In the genomic region with DNA sequence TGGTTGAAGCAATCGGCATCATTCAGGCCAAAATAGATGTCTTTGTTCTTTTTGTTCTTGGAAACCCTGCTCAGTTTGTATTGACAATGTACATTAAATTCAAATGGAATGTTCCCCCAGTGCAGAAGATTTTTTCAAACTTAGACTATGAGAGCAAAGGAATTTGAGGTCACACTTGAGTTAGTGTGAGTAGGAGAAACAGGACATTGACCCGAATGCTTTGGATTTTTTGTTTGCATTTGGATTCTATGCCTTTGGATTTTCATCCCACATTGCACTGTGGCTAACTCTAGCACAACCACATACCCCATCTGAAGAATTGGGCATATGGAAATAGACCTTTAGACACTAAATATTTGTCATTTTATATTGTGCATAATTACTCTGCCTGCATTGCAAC, we compare ENCODE assay signal across 20 cellular contexts.
A peak's percentile ranks its signal among the peaks of the same experiment; 100 is the strongest.
DNase-seq lines count a peak whose midpoint lies in the region; ATAC-seq and TF ChIP-seq lines count a peak whose summit lies in the region.
"Had no signal": no experiment of that assay in that cellular context is flagged by ENCODE, and none has a peak within 500 bp of the region (broad histone marks: within the 10 kb centered on the region; RNA-seq: fewer than 3 reads in every experiment).

No MANE protein-coding gene starts in this region.

- H3K4me1 Mint-ChIP-seq in endodermal cell: peaks cover 26% of the 10 kb centered on the region
- H3K4me1 Mint-ChIP-seq in neural progenitor cell: peaks cover 46% of the 10 kb centered on the region
- no peaks in the 10 kb centered on the region for H3K4me1 Mint-ChIP-seq in activated naive CD4-positive, alpha-beta T cell treated with anti-CD3 and anti-CD28 coated beads for 36 hours (ENCODE audit: low read depth)
- no peaks in the 10 kb centered on the region for H3K4me1 Mint-ChIP-seq in activated CD4-positive, alpha-beta T cell treated with anti-CD3 and anti-CD28 coated beads, Interleukin-2, amount 10 ng/mL, durations not matched to agents 24 days and 14 days
- H3K4me1 Mint-ChIP-seq: B cell had no signal

- H2AFZ ChIP-seq in neural progenitor cell (replicated peaks): no peak overlapping the region

- H3K27me3 Mint-ChIP-seq in endodermal cell (ENCODE audit: insufficient read depth) (no peaks in the 10 kb centered on the region), neural progenitor cell (ENCODE audit: insufficient read depth, low read depth) (no peaks in the 10 kb centered on the region)
- H3K27me3 Mint-ChIP-seq in activated naive CD4-positive, alpha-beta T cell treated with anti-CD3 and anti-CD28 coated beads for 36 hours (ENCODE audit: low read depth): no peaks in the 10 kb centered on the region
- H3K27me3 Mint-ChIP-seq in activated CD4-positive, alpha-beta T cell treated with anti-CD3 and anti-CD28 coated beads, Interleukin-2, amount 10 ng/mL, durations not matched to agents 24 days and 14 days: no peaks in the 10 kb centered on the region
- H3K27me3 Mint-ChIP-seq: B cell had no signal

- no peaks in the 10 kb centered on the region for H3K79me2 ChIP-seq in neural progenitor cell (ENCODE audit: low read depth)

- H3K36me3 Mint-ChIP-seq in endodermal cell (ENCODE audit: low read depth) (peaks cover 18% of the 10 kb centered on the region), neural progenitor cell (no peaks in the 10 kb centered on the region)
- H3K36me3 Mint-ChIP-seq in activated naive CD4-positive, alpha-beta T cell treated with anti-CD3 and anti-CD28 coated beads for 36 hours (ENCODE audit: low read depth): no peaks in the 10 kb centered on the region
- no peaks in the 10 kb centered on the region for H3K36me3 Mint-ChIP-seq in activated CD4-positive, alpha-beta T cell treated with anti-CD3 and anti-CD28 coated beads, Interleukin-2, amount 10 ng/mL, durations not matched to agents 24 days and 14 days (ENCODE audit: low read depth)

- intact Hi-C loops in right lobe of liver (cut with DNase I): no loop called here
- intact Hi-C loops in activated naive CD4-positive, alpha-beta T cell treated with anti-CD3 and anti-CD28 coated beads for 36 hours (cut with micrococcal nuclease): no loop called here
- intact Hi-C loops in activated CD4-positive, alpha-beta T cell treated with anti-CD3 and anti-CD28 coated beads, Interleukin-2, amount 10 ng/mL, durations not matched to agents 24 days and 14 days (cut with micrococcal nuclease): no loop called here

- TF ChIP-seq POLR2A in right lobe of liver (IDR thresholded peaks at IDR 0.05): no peak

- H3K27ac ChIP-seq in liver (ENCODE audit: low read depth in 1 of 2, low read length in 2 of 2): peak overlapping the region; percentile 12 to 15
- H3K27ac ChIP-seq in right lobe of liver: no peak overlapping the region
- H3K27ac ChIP-seq in endodermal cell (ENCODE audit: low read depth, low read length): no peak overlapping the region
- no peak overlapping the region for H3K27ac ChIP-seq in neural progenitor cell

- H3K4me2 ChIP-seq in neural progenitor cell: no peak overlapping the region

- H3K9me3 Mint-ChIP-seq in endodermal cell (no peaks in the 10 kb centered on the region), neural progenitor cell (no peaks in the 10 kb centered on the region)
- H3K9me3 Mint-ChIP-seq in activated naive CD4-positive, alpha-beta T cell treated with anti-CD3 and anti-CD28 coated beads for 36 hours: peaks cover 14% of the 10 kb centered on the region
- H3K9me3 Mint-ChIP-seq in activated CD4-positive, alpha-beta T cell treated with anti-CD3 and anti-CD28 coated beads, Interleukin-2, amount 10 ng/mL, durations not matched to agents 24 days and 14 days: peaks cover 11% of the 10 kb centered on the region

- H3K9me3 ChIP-seq in liver (ENCODE audit: control insufficient read depth in 4 of 4, low read length in 3 of 4) (peaks cover 0 to 6% (median 0%) of the 10 kb centered on the region in 4 donors), right lobe of liver (no peaks in the 10 kb centered on the region), endodermal cell (ENCODE audit: control insufficient read depth, low read length) (no peaks in the 10 kb centered on the region), neural progenitor cell (ENCODE audit: low read depth) (no peaks in the 10 kb centered on the region)

- H3K9ac ChIP-seq in liver (ENCODE audit: low read depth in 1 of 2, low read length in 2 of 2) (no peak overlapping the region), endodermal cell (ENCODE audit: extremely low read depth, low read length, poor library complexity, severe bottlenecking) (no peak overlapping the region), neural progenitor cell (no peak overlapping the region)

- H4K20me1 ChIP-seq in neural progenitor cell (ENCODE audit: low read depth): no peaks in the 10 kb centered on the region

- H3K27me3 ChIP-seq in liver (ENCODE audit: control insufficient read depth in 4 of 4, insufficient read depth in 4 of 4, low read length in 3 of 4) (no peaks in the 10 kb centered on the region), right lobe of liver (no peaks in the 10 kb centered on the region), endodermal cell (ENCODE audit: control insufficient read depth, insufficient read depth, low read length, poor library complexity, severe bottlenecking) (no peaks in the 10 kb centered on the region), neural progenitor cell (no peaks in the 10 kb centered on the region)

- H3K4me1 ChIP-seq in liver (ENCODE audit: control insufficient read depth in 4 of 4, insufficient read depth in 4 of 4, low read length in 3 of 4) (no peaks in the 10 kb centered on the region), right lobe of liver (no peaks in the 10 kb centered on the region), endodermal cell (ENCODE audit: control insufficient read depth, insufficient read depth, low read length) (peaks cover 12% of the 10 kb centered on the region), neural progenitor cell (peaks cover 42% of the 10 kb centered on the region)

- peaks cover 43% of the 10 kb centered on the region for H3F3A ChIP-seq in neural progenitor cell (ENCODE audit: low read depth)

- DNase-seq in right lobe of liver: no peak
- DNase-seq in endodermal cell: peak; percentile 2
- no peak for DNase-seq in neural progenitor cell (ENCODE audit: low spot score)
- no peak for DNase-seq in NCI-H82 (lab: John Stamatoyannopoulos, UW)
- no peak for DNase-seq in stimulated activated CD4-positive, alpha-beta T cell treated with anti-CD3 and anti-CD28 coated beads, Interleukin-12 subunit alpha, Interleukin-12 subunit beta, amount 100 ng/mL, for 4 hours
- no peak for DNase-seq in activated naive CD4-positive, alpha-beta T cell treated with anti-CD3 and anti-CD28 coated beads for 36 hours
- no peak for DNase-seq in activated CD4-positive, alpha-beta T cell treated with anti-CD3 and anti-CD28 coated beads, Interleukin-2, amount 10 ng/mL, durations not matched to agents 24 days and 14 days
- DNase-seq: 8988T, DND-41, H7, HFFc6, IMR-90, NCI-H1417 treated with DMSO at 0.1 percent for 48 hours, NCI-H187 treated with DMSO at 0.1 percent for 48 hours, NCI-H226, NCI-H524, PC-3, RPMI8226 had no signal

- CTCF ChIA-PET in activated naive CD4-positive, alpha-beta T cell treated with anti-CD3 and anti-CD28 coated beads for 36 hours (lab: Charles Lee): no interaction called here

- ATAC-seq in right lobe of liver: no peak
- ATAC-seq: PC-3 had no signal

- H3K27ac Mint-ChIP-seq in endodermal cell: no peak overlapping the region
- peak overlapping the region; percentile 38 for H3K27ac Mint-ChIP-seq in neural progenitor cell
- no peak overlapping the region for H3K27ac Mint-ChIP-seq in activated naive CD4-positive, alpha-beta T cell treated with anti-CD3 and anti-CD28 coated beads for 36 hours
- no peak overlapping the region for H3K27ac Mint-ChIP-seq in activated CD4-positive, alpha-beta T cell treated with anti-CD3 and anti-CD28 coated beads, Interleukin-2, amount 10 ng/mL, durations not matched to agents 24 days and 14 days
- H3K27ac Mint-ChIP-seq: B cell, HFFc6 had no signal

- no peak for TF ChIP-seq CTCF in liver (IDR thresholded peaks at IDR 0.05; ENCODE audit: low read depth, low read length, missing input control)
- TF ChIP-seq CTCF in right lobe of liver (IDR thresholded peaks at IDR 0.05): no peak
- no peak for TF ChIP-seq CTCF in endodermal cell (conservative IDR thresholded peaks at IDR 0.05)
- no peak for TF ChIP-seq CTCF in neural progenitor cell (IDR thresholded peaks at IDR 0.05)

- H3K4me3 ChIP-seq in liver (ENCODE audit: low read depth in 1 of 3, low read length in 3 of 3): no peak overlapping the region
- no peak overlapping the region for H3K4me3 ChIP-seq in right lobe of liver
- H3K4me3 ChIP-seq in endodermal cell (ENCODE audit: low read length): no peak overlapping the region
- no peak overlapping the region for H3K4me3 ChIP-seq in neural progenitor cell

- H3K36me3 ChIP-seq in liver (ENCODE audit: control insufficient read depth in 4 of 4, insufficient read depth in 3 of 4, low read depth in 1 of 4, low read length in 3 of 4): no peaks in the 10 kb centered on the region
- no peaks in the 10 kb centered on the region for H3K36me3 ChIP-seq in right lobe of liver
- peaks cover 9% of the 10 kb centered on the region for H3K36me3 ChIP-seq in endodermal cell (ENCODE audit: control insufficient read depth, insufficient read depth, low read length)
- H3K36me3 ChIP-seq in neural progenitor cell: no peaks in the 10 kb centered on the region

- TF ChIP-seq RAD21 in liver (IDR thresholded peaks at IDR 0.05): no peak

- 70% methylated on average over 2 of the region's 2 CpGs for WGBS in liver
- WGBS in right lobe of liver (ENCODE audit: insufficient coverage, low coverage, low lambda C conversion rate, missing lambda C conversion rate): 26% methylated on average over 2 of the region's 2 CpGs
- WGBS in endodermal cell (ENCODE audit: insufficient coverage in 1 of 2, insufficient read length in 1 of 2), 2 experiments: 83 to 95% methylated on average over 1 to 2 of the region's 2 CpGs

- H3K4me3 Mint-ChIP-seq in endodermal cell: no peak overlapping the region
- no peak overlapping the region for H3K4me3 Mint-ChIP-seq in neural progenitor cell
- H3K4me3 Mint-ChIP-seq in activated naive CD4-positive, alpha-beta T cell treated with anti-CD3 and anti-CD28 coated beads for 36 hours: no peak overlapping the region
- H3K4me3 Mint-ChIP-seq in activated CD4-positive, alpha-beta T cell treated with anti-CD3 and anti-CD28 coated beads, Interleukin-2, amount 10 ng/mL, durations not matched to agents 24 days and 14 days: no peak overlapping the region
- H3K4me3 Mint-ChIP-seq: B cell, HFFc6 had no signal

Comparison
In these comparisons a context has a peak if more than half of its experiments do, and no peak if none do; other contexts are left out.
1. H3K27ac ChIP-seq: peak in liver (2 of 2); none in right lobe of liver (0 of 3), endodermal cell (single experiment) and neural progenitor cell (single experiment).